18 cellular contexts compared by ENCODE assay signal in genomic region chr15:20345401-20345958, GRCh38.
DNase-seq lines count a peak whose midpoint lies in the region; FAIRE-seq and TF ChIP-seq lines count a peak whose summit lies in the region.
"Had no signal": no experiment of that assay in that cellular context is flagged by ENCODE, and none has a peak within 500 bp of the region (broad histone marks: within the 10 kb centered on the region; RNA-seq: fewer than 3 reads in every experiment).

No MANE protein-coding gene starts in this region.

- no peak overlapping the region for H3K4me3 ChIP-seq in esophagus squamous epithelium
- H3K4me3 ChIP-seq: GM23248 had no signal

- no peaks in the 10 kb centered on the region for H3K4me1 ChIP-seq in esophagus squamous epithelium
- H3K4me1 ChIP-seq: BE2C had no signal

- CTCF ChIA-PET in GM10248 (lab: Yijun Ruan, JAX) = interaction anchor here (0.7 to 6.9 kb wide), 2 partner anchors 11 to 1878 kb away, joined by 3 to 51 read pairs; no protein-coding TSS in a partner anchor

- H3K27me3 Mint-ChIP-seq in chondrocyte (ENCODE audit: low read depth) = no peaks in the 10 kb centered on the region
- H3K27me3 Mint-ChIP-seq in immature natural killer cell (ENCODE audit: low read depth in 3 of 3) = peaks cover 0 to 2% (median 0%) of the 10 kb centered on the region in 3 donors

- TF ChIP-seq POLR2A in esophagus squamous epithelium (IDR thresholded peaks at IDR 0.05) = no peak

- H3K27ac Mint-ChIP-seq in chondrocyte (ENCODE audit: unreplicated experiment) (no peak overlapping the region), immature natural killer cell (no peak overlapping the region)
- H3K27ac Mint-ChIP-seq: natural killer cell had no signal

- H3K36me3 Mint-ChIP-seq in chondrocyte (ENCODE audit: low read depth) = peaks cover 2% of the 10 kb centered on the region
- H3K36me3 Mint-ChIP-seq in immature natural killer cell = no peaks in the 10 kb centered on the region
- H3K36me3 Mint-ChIP-seq: natural killer cell had no signal

- H3K9me3 Mint-ChIP-seq in chondrocyte (ENCODE audit: low read depth) = peaks cover 9% of the 10 kb centered on the region
- H3K9me3 Mint-ChIP-seq in immature natural killer cell = no peaks in the 10 kb centered on the region
- H3K9me3 Mint-ChIP-seq: natural killer cell had no signal

- H3K9me3 ChIP-seq in esophagus squamous epithelium = peaks cover 3 to 74% (median 43%) of the 10 kb centered on the region in 3 donors

- WGBS in esophagus squamous epithelium, 2 donors = 81 to 85% methylated on average over 4 to 6 of the region's 7 CpGs

- DNase-seq in Ammon's horn (ENCODE audit: low spot score) (peak; percentile 4), GM10248 (ENCODE audit: extremely low spot score) (peak; percentile 34), chondrocyte (ENCODE audit: low spot score) (peak; percentile 98), pons (ENCODE audit: low spot score) (peak; percentile 0), esophagus squamous epithelium (lab: John Stamatoyannopoulos, UW) (no peak), RCC 7860 (ENCODE audit: low spot score) (no peak), immature natural killer cell (no peak)
- DNase-seq: activated CD4-positive, CD25-positive, alpha-beta regulatory T cell; activated gamma-delta T cell; BE2C; foreskin melanocyte; GM23248; NCI-H1092; NCI-H2107; NCI-H748 treated with DMSO at 0.1 percent for 48 hours had no signal

- intact Hi-C loops in esophagus squamous epithelium (cut with DNase I) = no loop called here

- H3K27ac ChIP-seq in esophagus squamous epithelium = no peak overlapping the region
- H3K27ac ChIP-seq: GM23248, KMS-11 had no signal

- no peaks in the 10 kb centered on the region for H3K36me3 ChIP-seq in esophagus squamous epithelium
- H3K36me3 ChIP-seq: BE2C had no signal

- POLR2A ChIA-PET in GM10248 (lab: Yijun Ruan, JAX) = no interaction called here

- H3K4me3 Mint-ChIP-seq in chondrocyte (ENCODE audit: unreplicated experiment) (no peak overlapping the region), immature natural killer cell (no peak overlapping the region)
- H3K4me3 Mint-ChIP-seq: natural killer cell had no signal

- H3K4me1 Mint-ChIP-seq in chondrocyte (ENCODE audit: low read depth) = no peaks in the 10 kb centered on the region
- H3K4me1 Mint-ChIP-seq in immature natural killer cell = peaks cover 0 to 9% of the 10 kb centered on the region in 2 donors

- TF ChIP-seq CTCF in GM10248 (IDR thresholded peaks at IDR 0.05; ENCODE audit: control extremely low read depth, extremely low read depth, low read depth, missing control alignments) (no peak), chondrocyte (IDR thresholded peaks at IDR 0.05) (no peak), esophagus squamous epithelium (IDR thresholded peaks at IDR 0.05) (no peak)

- no peak for FAIRE-seq in RCC 7860 (lab: Jason Lieb, UNC)
- FAIRE-seq: colon had no signal

- no peaks in the 10 kb centered on the region for H3K27me3 ChIP-seq in esophagus squamous epithelium
- H3K27me3 ChIP-seq: BE2C had no signal

Comparison
In these comparisons a context has a peak if more than half of its experiments do, and no peak if none do; other contexts are left out.
1. DNase-seq: peak in Ammon's horn (single experiment), GM10248 (single experiment), chondrocyte (single experiment) and pons (single experiment); none in esophagus squamous epithelium (single experiment), RCC 7860 (single experiment) and immature natural killer cell (0 of 3).